In the genomic region with DNA sequence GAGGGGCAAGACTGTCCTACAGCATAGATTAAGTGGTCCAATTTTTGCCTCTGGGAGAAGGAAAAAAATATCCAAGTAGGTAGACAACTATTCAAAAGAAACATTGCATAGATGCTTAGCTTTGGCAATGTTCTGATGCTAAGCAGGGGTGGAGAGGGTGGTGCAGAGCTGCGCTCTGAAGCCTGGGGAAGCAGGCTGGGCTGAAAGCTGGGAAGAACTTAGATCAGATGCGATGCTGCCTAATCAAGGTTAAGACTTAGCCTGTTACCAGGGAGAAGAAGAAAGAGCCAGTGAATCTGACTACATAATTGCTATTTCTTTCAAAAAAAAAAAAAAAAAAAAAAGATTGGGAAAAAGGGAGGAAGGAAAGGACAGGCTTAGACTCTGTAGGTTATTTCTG, we compare ENCODE assay signal across 24 cellular contexts.
"Had no signal": no experiment of that assay in that cellular context is flagged by ENCODE, and none has a peak within 500 bp of the region (broad histone marks: within the 10 kb centered on the region; RNA-seq: fewer than 3 reads in every experiment).

No MANE protein-coding gene starts in this region.

- H3K27ac Mint-ChIP-seq: stimulated activated effector memory CD8-positive, alpha-beta T cell treated with anti-CD3 and anti-CD28 coated beads, Interleukin-12 subunit alpha, Interleukin-12 subunit beta, amount 100 ng/mL, for 72 hours; stimulated activated memory B cell treated with anti-CD40 and anti-IgM and Interleukin-4, amounts not matched to agents 10 μg/mL and 1 μg/mL and 100 μg/mL, for 72 hours; stimulated activated naive B cell treated with anti-CD40 and anti-IgM and Interleukin-4, amounts not matched to agents 10 μg/mL and 1 μg/mL and 100 μg/mL, for 72 hours; stimulated activated naive CD8-positive, alpha-beta T cell treated with anti-CD3 and anti-CD28 coated beads, Interleukin-15, amount 100 ng/mL, for 72 hours; stimulated activated naive CD8-positive, alpha-beta T cell treated with anti-CD3 and anti-CD28 coated beads, Interleukin-15, Interleukin-2, amounts not matched to agents 100 ng/mL and 50 ng/mL, for 24 hours; type B pancreatic cell had no signal

- H3K4me1 Mint-ChIP-seq: stimulated activated effector memory CD8-positive, alpha-beta T cell treated with anti-CD3 and anti-CD28 coated beads, Interleukin-12 subunit alpha, Interleukin-12 subunit beta, amount 100 ng/mL, for 72 hours; stimulated activated memory B cell treated with anti-CD40 and anti-IgM and Interleukin-4, amounts not matched to agents 10 μg/mL and 1 μg/mL and 100 μg/mL, for 72 hours; stimulated activated naive B cell treated with anti-CD40 and anti-IgM and Interleukin-4, amounts not matched to agents 10 μg/mL and 1 μg/mL and 100 μg/mL, for 72 hours; stimulated activated naive CD8-positive, alpha-beta T cell treated with anti-CD3 and anti-CD28 coated beads, Interleukin-15, amount 100 ng/mL, for 72 hours had no signal

- ATAC-seq: stimulated activated effector memory CD8-positive, alpha-beta T cell treated with anti-CD3 and anti-CD28 coated beads, Interleukin-12 subunit alpha, Interleukin-12 subunit beta, amount 100 ng/mL, for 72 hours; stimulated activated memory B cell treated with anti-CD40 and anti-IgM and Interleukin-4, amounts not matched to agents 10 μg/mL and 1 μg/mL and 100 μg/mL, for 72 hours; stimulated activated naive B cell treated with anti-CD40 and anti-IgM and Interleukin-4, amounts not matched to agents 10 μg/mL and 1 μg/mL and 100 μg/mL, for 72 hours; stimulated activated naive CD8-positive, alpha-beta T cell treated with anti-CD3 and anti-CD28 coated beads, Interleukin-15, amount 100 ng/mL, for 72 hours; stimulated activated naive CD8-positive, alpha-beta T cell treated with anti-CD3 and anti-CD28 coated beads, Interleukin-15, Interleukin-2, amounts not matched to agents 100 U/mL and 50 U/mL, for 24 hours; upper lobe of right lung had no signal

- H3K4me3 Mint-ChIP-seq: stimulated activated effector memory CD8-positive, alpha-beta T cell treated with anti-CD3 and anti-CD28 coated beads, Interleukin-12 subunit alpha, Interleukin-12 subunit beta, amount 100 ng/mL, for 72 hours; stimulated activated memory B cell treated with anti-CD40 and anti-IgM and Interleukin-4, amounts not matched to agents 10 μg/mL and 1 μg/mL and 100 μg/mL, for 72 hours; stimulated activated naive B cell treated with anti-CD40 and anti-IgM and Interleukin-4, amounts not matched to agents 10 μg/mL and 1 μg/mL and 100 μg/mL, for 72 hours; stimulated activated naive CD8-positive, alpha-beta T cell treated with anti-CD3 and anti-CD28 coated beads, Interleukin-15, amount 100 ng/mL, for 72 hours; stimulated activated naive CD8-positive, alpha-beta T cell treated with anti-CD3 and anti-CD28 coated beads, Interleukin-15, Interleukin-2, amounts not matched to agents 100 ng/mL and 50 ng/mL, for 24 hours; type B pancreatic cell had no signal

- H3K36me3 Mint-ChIP-seq: stimulated activated effector memory CD8-positive, alpha-beta T cell treated with anti-CD3 and anti-CD28 coated beads, Interleukin-12 subunit alpha, Interleukin-12 subunit beta, amount 100 ng/mL, for 72 hours; stimulated activated memory B cell treated with anti-CD40 and anti-IgM and Interleukin-4, amounts not matched to agents 10 μg/mL and 1 μg/mL and 100 μg/mL, for 72 hours; stimulated activated naive B cell treated with anti-CD40 and anti-IgM and Interleukin-4, amounts not matched to agents 10 μg/mL and 1 μg/mL and 100 μg/mL, for 72 hours; type B pancreatic cell had no signal

- DNase-seq: stimulated activated CD4-positive, alpha-beta T cell treated with anti-CD3 and anti-CD28 coated beads, Interleukin-2, amount 100 ng/mL, for 48 hours; stimulated activated CD4-positive, alpha-beta T cell treated with anti-CD3 and anti-CD28 coated beads, Interleukin-4, amount 100 ng/mL, for 1 hour; stimulated activated CD4-positive, alpha-beta T cell treated with anti-CD3 and anti-CD28 coated beads, Interleukin-4, amount 100 ng/mL, for 24 hours; stimulated activated CD4-positive, alpha-beta T cell treated with anti-CD3 and anti-CD28 coated beads, Interleukin-4, amount 100 ng/mL, for 4 hours; stimulated activated CD8-positive, alpha-beta memory T cell treated with anti-CD3 and anti-CD28 coated beads, Interleukin-4, amount 100 ng/mL, for 48 hours; stimulated activated naive B cell treated with anti-CD40 and anti-IgM and Interleukin-4, amounts not matched to agents 10 μg/mL and 1 μg/mL and 100 μg/mL, for 72 hours; stimulated activated naive CD4-positive, alpha-beta T cell; stimulated activated naive CD4-positive, alpha-beta T cell treated with Interleukin-2 at 50 U/mL for 16 hours; stimulated activated naive CD8-positive, alpha-beta T cell treated with anti-CD3 and anti-CD28 coated beads, Interleukin-15, amount 100 ng/mL, for 72 hours; stimulated activated naive CD8-positive, alpha-beta T cell treated with anti-CD3 and anti-CD28 coated beads, Interleukin-15, Interleukin-2, amounts not matched to agents 100 U/mL and 50 U/mL, for 24 hours; stomach; substantia nigra; testis; thyroid gland; tibial artery; transverse colon; trophoblast cell; upper lobe of left lung; upper lobe of right lung; uterus had no signal

- H3K9me3 Mint-ChIP-seq: stimulated activated effector memory CD8-positive, alpha-beta T cell treated with anti-CD3 and anti-CD28 coated beads, Interleukin-12 subunit alpha, Interleukin-12 subunit beta, amount 100 ng/mL, for 72 hours; stimulated activated memory B cell treated with anti-CD40 and anti-IgM and Interleukin-4, amounts not matched to agents 10 μg/mL and 1 μg/mL and 100 μg/mL, for 72 hours; stimulated activated naive B cell treated with anti-CD40 and anti-IgM and Interleukin-4, amounts not matched to agents 10 μg/mL and 1 μg/mL and 100 μg/mL, for 72 hours; stimulated activated naive CD8-positive, alpha-beta T cell treated with anti-CD3 and anti-CD28 coated beads, Interleukin-15, amount 100 ng/mL, for 72 hours; stimulated activated naive CD8-positive, alpha-beta T cell treated with anti-CD3 and anti-CD28 coated beads, Interleukin-15, Interleukin-2, amounts not matched to agents 100 ng/mL and 50 ng/mL, for 24 hours; type B pancreatic cell had no signal
